8 cellular contexts compared by ENCODE assay signal in the genomic region with DNA sequence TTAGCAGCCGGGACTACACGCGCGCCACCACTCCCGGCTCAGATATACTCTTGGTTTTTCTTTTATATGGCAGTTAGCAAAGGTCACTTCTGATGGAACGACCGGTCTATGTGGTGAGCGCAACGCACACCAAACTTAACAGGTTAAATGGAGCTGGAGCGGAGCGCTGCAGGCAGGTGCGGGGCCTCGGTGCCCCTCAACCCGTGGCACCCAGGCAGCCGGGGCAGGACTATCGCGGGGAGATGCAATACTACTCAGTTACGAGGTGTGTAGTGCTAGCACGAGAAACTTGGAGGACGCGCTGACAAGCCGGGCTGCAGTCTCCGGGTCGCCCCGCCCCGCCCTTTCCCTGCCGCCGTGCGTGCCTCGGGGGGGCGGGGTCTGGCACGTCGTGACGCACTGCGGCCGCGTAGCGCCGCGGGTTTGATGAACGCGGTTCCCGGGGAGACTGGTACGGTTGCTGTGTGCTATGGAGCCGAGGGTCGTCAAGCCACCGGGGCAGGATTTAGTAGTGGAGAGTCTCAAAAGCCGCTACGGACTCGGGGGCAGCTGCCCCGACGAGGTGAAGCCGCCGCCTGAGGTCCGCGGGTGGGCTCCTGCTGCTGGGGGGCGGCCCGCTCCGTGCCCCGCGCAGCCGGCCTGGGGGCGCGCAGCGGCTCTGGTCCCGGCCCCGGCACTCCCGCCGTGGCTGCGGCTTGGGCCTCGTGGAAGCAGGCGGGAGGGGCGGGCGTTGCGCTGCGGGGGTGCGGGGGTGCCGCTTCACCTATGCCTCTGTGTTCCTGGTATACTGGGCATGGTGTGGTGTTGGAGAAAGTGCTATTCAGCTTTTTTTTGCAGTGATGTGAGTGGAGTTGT. TPM values are rescaled to one million over a fixed set of nuclear protein-coding genes. Genes with fewer than 3 reads are reported as not detected.
DNase-seq lines count a peak whose midpoint lies in the region; ATAC-seq and TF ChIP-seq lines count a peak whose summit lies in the region.

A gene with protein sequence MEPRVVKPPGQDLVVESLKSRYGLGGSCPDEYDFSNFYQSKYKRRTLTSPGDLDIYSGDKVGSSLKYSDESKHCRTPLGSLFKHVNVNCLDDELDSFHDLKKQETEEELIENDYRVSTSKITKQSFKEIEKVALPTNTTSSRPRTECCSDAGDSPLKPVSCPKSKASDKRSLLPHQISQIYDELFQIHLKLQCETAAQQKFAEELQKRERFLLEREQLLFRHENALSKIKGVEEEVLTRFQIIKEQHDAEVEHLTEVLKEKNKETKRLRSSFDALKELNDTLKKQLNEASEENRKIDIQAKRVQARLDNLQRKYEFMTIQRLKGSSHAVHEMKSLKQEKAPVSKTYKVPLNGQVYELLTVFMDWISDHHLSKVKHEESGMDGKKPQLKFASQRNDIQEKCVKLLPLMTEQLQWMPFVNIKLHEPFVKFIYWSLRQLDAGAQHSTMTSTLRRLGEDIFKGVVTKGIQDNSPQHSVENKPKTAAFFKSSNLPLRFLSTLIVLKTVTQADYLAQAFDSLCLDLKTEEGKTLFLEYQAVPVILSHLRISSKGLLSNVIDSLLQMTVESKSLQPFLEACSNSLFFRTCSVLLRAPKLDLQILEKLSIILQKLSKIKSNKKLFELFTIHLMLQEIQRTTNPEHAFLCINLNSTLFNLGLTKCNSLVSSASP (plus strand): TSS at position 418 of the 855 bp plus-strand sequence. CDS start 52 bp downstream, at position 470.

- peak within 1 kb of the TSS; percentile 87 for H3K27ac ChIP-seq in C4-2B
- peak within 1 kb of the TSS; percentile 41 to 69 (median 41) for H3K27ac ChIP-seq in right lobe of liver

- H3K4me3 ChIP-seq in right lobe of liver, result peak within 1 kb of the TSS; percentile 62 to 81 (median 73)

- peak; percentile 97 for ATAC-seq in GM19328 (IDR thresholded peaks at IDR 0.05; ENCODE audit: unreplicated experiment)
- peak; percentile 91 for ATAC-seq in HG03469 (IDR thresholded peaks at IDR 0.05; ENCODE audit: unreplicated experiment)
- ATAC-seq in right lobe of liver, result peak; percentile 99 to 100 (median 99)

- TF ChIP-seq POLR2A in right lobe of liver (IDR thresholded peaks at IDR 0.05), result peak; percentile 49

- no peaks in the 10 kb centered on the region for H3K9me3 ChIP-seq in right lobe of liver

- H3K4me1 ChIP-seq in right lobe of liver, result no peaks in the 10 kb centered on the region

- TF ChIP-seq CTCF in C4-2B (conservative IDR thresholded peaks at IDR 0.05) (no peak), right lobe of liver (IDR thresholded peaks at IDR 0.05) (no peak)

- peak; percentile 68 for DNase-seq in NCI-H748 treated with DMSO at 0.1 percent for 48 hours (lab: John Stamatoyannopoulos, UW)
- peak; percentile 92 for DNase-seq in activated CD4-positive, alpha-beta T cell treated with anti-CD3 and anti-CD28 coated beads, Interleukin-2, amount 50 U/mL, for 1 hour
- DNase-seq in dermis blood vessel endothelial cell, result peak; percentile 92
- DNase-seq in right lobe of liver, result peak; percentile 90 to 93 (median 92)
- DNase-seq in stimulated activated CD4-positive, alpha-beta T cell treated with anti-CD3 and anti-CD28 coated beads, Interleukin-4, amount 100 ng/mL, for 24 hours, result peak; percentile 91

- 4% methylated on average over 23 of the region's 78 CpGs for WGBS in right lobe of liver (ENCODE audit: insufficient coverage, low coverage, low lambda C conversion rate, missing lambda C conversion rate)

- peaks cover 0 to 26% (median 3%) of the 10 kb centered on the region in 4 donors for H3K36me3 ChIP-seq in right lobe of liver

- intact Hi-C loops in right lobe of liver (cut with DNase I), result no loop called here

- H3K27me3 ChIP-seq in right lobe of liver, result no peaks in the 10 kb centered on the region

RNA-seq across cellular contexts. Expression of the gene that starts here (rescaled TPM):
- total RNA-seq in dermis blood vessel endothelial cell (7.8 and 8.8 TPM in 2 replicates), right lobe of liver (1 to 10 TPM; 1.3 to 3.3 (median 2.4) TPM)

Comparison
In these comparisons a context has a peak if more than half of its experiments do, and no peak if none do; other contexts are left out.
1. Peak in every context shown above with its lines: DNase-seq, ATAC-seq, H3K4me3 ChIP-seq and H3K27ac ChIP-seq.